29 cellular contexts compared by ENCODE assay signal in the genomic region with DNA sequence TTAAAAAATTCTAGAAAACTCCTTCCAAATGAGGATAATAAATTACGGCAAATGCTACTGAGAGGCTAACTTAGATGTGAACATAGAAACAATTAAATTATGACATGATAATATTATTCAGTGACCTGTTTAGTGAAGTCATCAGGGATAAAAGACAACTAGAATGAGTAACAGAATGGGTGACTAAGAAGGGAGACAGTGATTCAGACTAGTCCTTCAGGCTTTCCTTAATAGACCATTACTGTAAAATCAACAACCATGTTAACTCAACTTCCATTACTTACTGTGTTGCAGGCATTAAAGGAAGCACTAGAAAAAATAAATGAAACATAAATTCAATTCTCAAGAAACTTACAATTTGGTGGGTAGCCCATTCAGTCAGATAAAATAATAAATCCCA.
A peak's percentile ranks its signal among the peaks of the same experiment; 100 is the strongest.
DNase-seq lines count a peak whose midpoint lies in the region; ATAC-seq and TF ChIP-seq lines count a peak whose summit lies in the region.
"Had no signal": no experiment of that assay in that cellular context is flagged by ENCODE, and none has a peak within 500 bp of the region (broad histone marks: within the 10 kb centered on the region; RNA-seq: fewer than 3 reads in every experiment).

No MANE protein-coding gene starts in this region.

- CTCF ChIA-PET in HCT116 (lab: Charles Lee), result no interaction called here

- no peaks in the 10 kb centered on the region for H3F3A ChIP-seq in smooth muscle cell (ENCODE audit: low read depth)

- H3K4me2 ChIP-seq in HCT116 (ENCODE audit: low read length), result no peak overlapping the region
- no peak overlapping the region for H3K4me2 ChIP-seq in smooth muscle cell
- H3K4me2 ChIP-seq: KMS-11 had no signal

- H3K27me3 ChIP-seq in HCT116 (ENCODE audit: insufficient read depth, low read length), result no peaks in the 10 kb centered on the region
- peaks cover 17% of the 10 kb centered on the region for H3K27me3 ChIP-seq in RWPE2 (ENCODE audit: insufficient read depth, poor library complexity, severe bottlenecking)
- H3K27me3 ChIP-seq in smooth muscle cell (ENCODE audit: low read depth), result no peaks in the 10 kb centered on the region
- H3K27me3 ChIP-seq: cardiac muscle cell, upper lobe of left lung had no signal

- H3K27ac ChIP-seq in HCT116 (ENCODE audit: low read depth, low read length), result no peak overlapping the region
- no peak overlapping the region for H3K27ac ChIP-seq in RWPE2 (ENCODE audit: poor library complexity, severe bottlenecking)
- H3K27ac ChIP-seq in smooth muscle cell (ENCODE audit: low read depth), result peak overlapping the region; percentile 24
- H3K27ac ChIP-seq: C4-2B, cardiac muscle cell, coronary artery, KMS-11, SK-N-MC, upper lobe of left lung had no signal

- no peak overlapping the region for H3K9ac ChIP-seq in HCT116 (ENCODE audit: low read length)
- no peak overlapping the region for H3K9ac ChIP-seq in smooth muscle cell (ENCODE audit: low read depth)
- H3K9ac ChIP-seq: KMS-11 had no signal

- no peaks in the 10 kb centered on the region for H3K9me2 ChIP-seq in HCT116 (ENCODE audit: insufficient read depth)

- intact Hi-C loops in HCT116 (cut with micrococcal nuclease), result no loop called here

- no peak for TF ChIP-seq CTCF in HCT116 (IDR thresholded peaks at IDR 0.05 in 2 of 3, conservative IDR thresholded peaks at IDR 0.05 in 1 of 3; ENCODE audit: borderline replicate concordance in 1 of 3, insufficient read depth in 1 of 3, low read depth in 2 of 3, low read length in 2 of 3)
- no peak for TF ChIP-seq CTCF in RWPE2 (IDR thresholded peaks at IDR 0.05; ENCODE audit: poor library complexity, severe bottlenecking)
- no peak for TF ChIP-seq CTCF in fibroblast of pulmonary artery (IDR thresholded peaks at IDR 0.05; ENCODE audit: low read length, missing control alignments)
- no peak for TF ChIP-seq CTCF in smooth muscle cell (IDR thresholded peaks at IDR 0.05; ENCODE audit: borderline replicate concordance, insufficient read depth, poor library complexity, severe bottlenecking)

- H3K4me3 ChIP-seq in HCT116 (replicated peaks in 1 of 2; ENCODE audit: low read depth in 1 of 2, low read length in 2 of 2) (no peak overlapping the region), RWPE2 (ENCODE audit: severe bottlenecking) (no peak overlapping the region), fibroblast of pulmonary artery (replicated peaks; ENCODE audit: low read depth, low read length) (no peak overlapping the region), smooth muscle cell (no peak overlapping the region)
- H3K4me3 ChIP-seq: cardiac muscle cell, coronary artery, SK-N-MC, upper lobe of left lung had no signal

- 91% methylated on average over 1 of the region's 1 CpG for WGBS in smooth muscle cell (ENCODE audit: low lambda C conversion rate)

- POLR2A ChIA-PET in HCT116 (lab: Charles Lee), result no interaction called here

- DNase-seq in HCT116 (ENCODE audit: low read depth, low spot score) (peak; percentile 0), RWPE2 (ENCODE audit: low spot score) (no peak), fibroblast of pulmonary artery (ENCODE audit: low read depth) (peak; percentile 1), smooth muscle cell (lab: John Stamatoyannopoulos, UW; ENCODE audit: unreplicated experiment) (no peak), ecto neural progenitor cell (ENCODE audit: low spot score) (no peak), GOT3 (lab: John Stamatoyannopoulos, UW) (no peak)
- DNase-seq: activated CD4-positive, alpha-beta memory T cell treated with anti-CD3 and anti-CD28 coated beads for 36 hours; activated CD4-positive, CD25-positive, alpha-beta regulatory T cell treated with anti-CD3 and anti-CD28 coated beads, Interleukin-2, amount 50 U/mL, for 72 hours; activated CD8-positive, alpha-beta memory T cell treated with anti-CD3 and anti-CD28 coated beads, Interleukin-2, amount 50 U/mL, for 4 hours; activated naive CD4-positive, alpha-beta T cell treated with anti-CD3 and anti-CD28 coated beads, Interleukin-2, amount 50 U/mL, for 16 hours; amygdala; EL; NCI-H1417; NCI-H2081; NCI-H345; NCI-H748 treated with DMSO at 0.1 percent for 48 hours; posterior cingulate gyrus; stimulated activated CD4-positive, alpha-beta T cell treated with anti-CD3 and anti-CD28 coated beads, Interleukin-4, amount 100 ng/mL, for 4 hours; substantia nigra; T-helper 17 cell; upper lobe of left lung had no signal

- H3K9me3 ChIP-seq in HCT116 (ENCODE audit: control insufficient read depth in 1 of 2, insufficient read depth in 1 of 2, low read depth in 1 of 2, low read length in 2 of 2) (peaks cover 0 to 3% of the 10 kb centered on the region in 2 experiments; a peak in 1 of 4 replicates), RWPE2 (ENCODE audit: severe bottlenecking) (no peaks in the 10 kb centered on the region), smooth muscle cell (replicated peaks; ENCODE audit: low read depth) (no peaks in the 10 kb centered on the region)
- H3K9me3 ChIP-seq: upper lobe of left lung had no signal

- H3K4me1 ChIP-seq in HCT116 (ENCODE audit: control insufficient read depth in 1 of 2, insufficient read depth in 2 of 2, low read length in 2 of 2) (no peaks in the 10 kb centered on the region), RWPE2 (ENCODE audit: insufficient read depth, poor library complexity, severe bottlenecking) (no peaks in the 10 kb centered on the region), smooth muscle cell (ENCODE audit: low read depth) (no peaks in the 10 kb centered on the region)
- H3K4me1 ChIP-seq: upper lobe of left lung had no signal

- no peaks in the 10 kb centered on the region for H3K36me3 ChIP-seq in HCT116 (ENCODE audit: control insufficient read depth in 1 of 2, insufficient read depth in 2 of 2, low read length in 2 of 2)
- no peaks in the 10 kb centered on the region for H3K36me3 ChIP-seq in RWPE2 (ENCODE audit: low read depth)
- no peaks in the 10 kb centered on the region for H3K36me3 ChIP-seq in smooth muscle cell (ENCODE audit: low read depth)
- H3K36me3 ChIP-seq: cardiac muscle cell, upper lobe of left lung had no signal

- TF ChIP-seq POLR2A in HCT116 (IDR thresholded peaks at IDR 0.05; ENCODE audit: borderline replicate concordance, extremely low read depth, insufficient read depth, insufficient read length), result no peak

- no TSS peak for BruUV-seq in HCT116 (replicated peaks; lab: Mats Ljungman, UMichigan)

- no peak for ATAC-seq in HCT116
- ATAC-seq in RWPE2 (ENCODE audit: low read depth), result peak; percentile 71
- no peak for ATAC-seq in HG03469 (IDR thresholded peaks at IDR 0.05; ENCODE audit: unreplicated experiment)
- ATAC-seq: sciatic nerve; stimulated activated memory B cell treated with anti-CD40 and anti-IgM and Interleukin-4, amounts not matched to agents 10 μg/mL and 1 μg/mL and 100 μg/mL, for 72 hours; T-helper 17 cell had no signal

- H3K79me2 ChIP-seq in HCT116 (ENCODE audit: insufficient read depth, low read length) (no peaks in the 10 kb centered on the region), smooth muscle cell (ENCODE audit: low read depth) (no peaks in the 10 kb centered on the region)

- RAD21 ChIA-PET in HCT116 (lab: Charles Lee; ENCODE audit: low non-redundant PET in 1 of 2, low total read pairs in 2 of 2, uncharacterized antibody in 2 of 2, unreplicated experiment in 2 of 2), result no interaction called here

- TF ChIP-seq RAD21 in HCT116 (IDR thresholded peaks at IDR 0.05; ENCODE audit: low read depth), result no peak

- H4K20me1 ChIP-seq in HCT116 (ENCODE audit: insufficient read depth) (no peaks in the 10 kb centered on the region), smooth muscle cell (ENCODE audit: low read depth) (no peaks in the 10 kb centered on the region)

- H2AFZ ChIP-seq in HCT116 (ENCODE audit: low read depth, low read length, poor library complexity, severe bottlenecking) (no peak overlapping the region), smooth muscle cell (ENCODE audit: low read depth) (no peak overlapping the region)

TF ChIP-seq in HCT116, 20 proteins besides CTCF, POLR2A, EP300 and RAD21:
- TF ChIP-seq EZH2phosphoT487 (IDR thresholded peaks at IDR 0.05; ENCODE audit: borderline replicate concordance) (no peak), YY1 (IDR thresholded peaks at IDR 0.05; ENCODE audit: extremely low read depth, insufficient replicate concordance, low read depth, low read length) (no peak), CBX3 (IDR thresholded peaks at IDR 0.05; ENCODE audit: low read depth) (no peak)
- TF ChIP-seq, protein P1, sequence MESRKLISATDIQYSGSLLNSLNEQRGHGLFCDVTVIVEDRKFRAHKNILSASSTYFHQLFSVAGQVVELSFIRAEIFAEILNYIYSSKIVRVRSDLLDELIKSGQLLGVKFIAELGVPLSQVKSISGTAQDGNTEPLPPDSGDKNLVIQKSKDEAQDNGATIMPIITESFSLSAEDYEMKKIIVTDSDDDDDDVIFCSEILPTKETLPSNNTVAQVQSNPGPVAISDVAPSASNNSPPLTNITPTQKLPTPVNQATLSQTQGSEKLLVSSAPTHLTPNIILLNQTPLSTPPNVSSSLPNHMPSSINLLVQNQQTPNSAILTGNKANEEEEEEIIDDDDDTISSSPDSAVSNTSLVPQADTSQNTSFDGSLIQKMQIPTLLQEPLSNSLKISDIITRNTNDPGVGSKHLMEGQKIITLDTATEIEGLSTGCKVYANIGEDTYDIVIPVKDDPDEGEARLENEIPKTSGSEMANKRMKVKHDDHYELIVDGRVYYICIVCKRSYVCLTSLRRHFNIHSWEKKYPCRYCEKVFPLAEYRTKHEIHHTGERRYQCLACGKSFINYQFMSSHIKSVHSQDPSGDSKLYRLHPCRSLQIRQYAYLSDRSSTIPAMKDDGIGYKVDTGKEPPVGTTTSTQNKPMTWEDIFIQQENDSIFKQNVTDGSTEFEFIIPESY (IDR thresholded peaks at IDR 0.05; ENCODE audit: extremely low read depth, insufficient replicate concordance, low read length), result no peak

Comparison
In these comparisons a context has a peak if more than half of its experiments do, and no peak if none do; other contexts are left out.
1. DNase-seq: peak in HCT116 (single experiment) and fibroblast of pulmonary artery (single experiment); none in RWPE2 (single experiment), smooth muscle cell (single experiment), ecto neural progenitor cell (single experiment) and GOT3 (single experiment).